ENCODE assay signal across 13 cellular contexts in the genomic region with DNA sequence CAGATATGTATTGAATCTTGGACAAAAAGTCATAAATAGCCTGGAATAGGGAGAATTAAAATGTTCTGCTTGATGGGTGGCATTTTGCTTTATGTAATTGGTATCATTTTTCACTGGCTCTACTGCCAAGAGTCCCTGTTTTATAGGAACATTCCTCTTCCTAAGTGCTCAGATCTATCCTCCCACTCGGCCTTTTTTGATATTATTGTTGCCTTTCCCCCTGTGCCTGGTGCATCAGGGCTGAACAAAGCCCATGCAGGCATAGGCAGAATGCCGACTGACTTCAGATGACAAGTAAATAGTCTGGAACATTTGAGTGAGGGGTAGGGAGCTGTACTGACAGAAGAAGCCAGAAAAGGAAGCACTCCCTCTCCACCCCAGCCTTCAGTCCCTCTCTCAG.
"Had no signal": no experiment of that assay in that cellular context is flagged by ENCODE, and none has a peak within 500 bp of the region (broad histone marks: within the 10 kb centered on the region; RNA-seq: fewer than 3 reads in every experiment).

No MANE protein-coding gene starts in this region.

- H3K4me1 ChIP-seq: lower lobe of right lung, stomach, tibial artery, uterus had no signal

- H3K4me1 Mint-ChIP-seq: naive thymus-derived CD8-positive, alpha-beta T cell; nephron; neural crest cell had no signal

- H3K27me3 ChIP-seq: tibial artery, uterus had no signal

- H3K36me3 Mint-ChIP-seq: naive thymus-derived CD8-positive, alpha-beta T cell; stimulated activated naive B cell treated with anti-CD40 and anti-IgM and Interleukin-4, amounts not matched to agents 10 μg/mL and 1 μg/mL and 100 μg/mL, for 72 hours; type B pancreatic cell had no signal

- H3K27ac ChIP-seq: lower lobe of right lung, skin epidermis, stomach, thoracic aorta, tibial artery, uterus had no signal

- H3K9me3 Mint-ChIP-seq: nephron, neural crest cell, type B pancreatic cell had no signal

- H3K36me3 ChIP-seq: lower lobe of right lung, stomach, thoracic aorta, tibial artery, uterus had no signal

- H3K4me3 Mint-ChIP-seq: naive thymus-derived CD8-positive, alpha-beta T cell; nephron; neural crest cell; stimulated activated naive B cell treated with anti-CD40 and anti-IgM and Interleukin-4, amounts not matched to agents 10 μg/mL and 1 μg/mL and 100 μg/mL, for 72 hours; type B pancreatic cell had no signal

- H3K9me3 ChIP-seq: lower lobe of right lung, stomach, thoracic aorta, tibial artery, uterus had no signal

- DNase-seq: naive thymus-derived CD8-positive, alpha-beta T cell had no signal

- H3K4me3 ChIP-seq: lower lobe of right lung, skin epidermis, stomach, thoracic aorta, tibial artery, uterus had no signal

- ATAC-seq: left cardiac atrium; naive thymus-derived CD8-positive, alpha-beta T cell had no signal

- H3K27ac Mint-ChIP-seq: naive thymus-derived CD8-positive, alpha-beta T cell; nephron; progenitor cell of endocrine pancreas; stimulated activated naive B cell treated with anti-CD40 and anti-IgM and Interleukin-4, amounts not matched to agents 10 μg/mL and 1 μg/mL and 100 μg/mL, for 72 hours; type B pancreatic cell had no signal
